Comparison of ENCODE assay signal across 1 cellular context in genomic region chr2:108220191-108220590, GRCh38.
TF ChIP-seq lines count a peak whose summit lies in the region.

No MANE protein-coding gene starts in this region.

TF ChIP-seq in IMR-90, 13 proteins besides CTCF, POLR2A, EP300 and RAD21 (continued from another document):
- TF ChIP-seq CEBPB (IDR thresholded peaks at IDR 0.05; ENCODE audit: low read depth, low read length) (no peak), MAFK (IDR thresholded peaks at IDR 0.05; ENCODE audit: low read depth, low read length) (no peak), NFE2L2 (IDR thresholded peaks at IDR 0.05; ENCODE audit: low read depth, low read length) (no peak), USF2 (IDR thresholded peaks at IDR 0.05; ENCODE audit: low read depth, low read length) (no peak), BHLHE40 (IDR thresholded peaks at IDR 0.05; ENCODE audit: low read depth, low read length) (no peak), RFX5 (IDR thresholded peaks at IDR 0.05; ENCODE audit: low read depth, low read length) (no peak), MAZ (IDR thresholded peaks at IDR 0.05; ENCODE audit: borderline replicate concordance, low read depth, low read length) (no peak), MXI1 (IDR thresholded peaks at IDR 0.05; ENCODE audit: borderline replicate concordance, low read depth, low read length) (no peak), SMC3 (IDR thresholded peaks at IDR 0.05; ENCODE audit: low read depth, low read length) (no peak), RCOR1 (IDR thresholded peaks at IDR 0.05; ENCODE audit: insufficient replicate concordance, low read length) (no peak), FOS (IDR thresholded peaks at IDR 0.05; ENCODE audit: low read depth, low read length) (no peak), ELK1 (IDR thresholded peaks at IDR 0.05; ENCODE audit: borderline replicate concordance, low read depth, low read length) (no peak)
